In the genomic region with DNA sequence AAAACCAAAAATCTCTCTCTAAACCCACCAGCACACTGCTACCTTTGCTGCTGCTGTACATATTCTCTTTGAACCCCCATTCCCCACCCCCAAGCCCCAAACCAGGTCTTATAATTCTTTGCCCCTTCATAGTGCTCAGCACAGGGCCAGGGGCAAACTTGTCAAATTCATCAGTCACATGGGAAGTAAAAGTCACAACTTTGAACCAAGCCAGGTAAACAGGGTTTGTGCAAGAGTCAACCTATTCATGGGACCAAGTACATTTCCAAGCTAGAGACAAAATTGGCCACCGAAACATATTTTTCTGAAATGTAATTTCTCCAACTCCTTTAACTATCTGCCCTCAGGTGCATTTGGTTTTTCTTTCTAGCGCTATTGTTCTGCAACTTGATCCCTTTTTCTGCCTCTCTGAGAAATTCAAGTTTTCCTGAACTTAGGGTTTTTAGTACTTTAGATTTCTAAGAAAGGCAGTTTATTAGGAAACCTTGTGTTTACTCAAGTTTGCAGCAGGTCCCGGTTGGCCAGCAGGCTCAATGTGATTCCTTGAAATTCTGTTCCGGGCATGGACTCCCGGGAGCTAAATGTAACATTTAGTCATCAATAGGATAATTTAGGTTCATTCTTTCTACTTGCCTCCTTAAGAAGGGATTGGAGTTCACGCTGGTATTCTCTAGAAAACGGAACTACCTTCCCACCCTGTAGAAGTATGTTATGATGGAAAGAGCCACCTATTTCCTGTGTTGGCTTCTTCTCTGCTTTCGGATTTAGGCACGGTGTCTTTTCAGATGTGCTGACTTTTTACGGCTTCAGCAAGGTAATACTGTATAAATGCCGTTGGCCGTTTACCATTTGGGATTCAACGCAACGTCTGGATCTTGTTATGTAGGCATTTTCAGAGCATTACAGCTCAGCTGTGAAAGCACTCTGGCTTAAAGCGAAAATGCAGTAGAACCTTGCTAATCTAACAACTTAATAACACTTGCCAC, we compare ENCODE assay signal across 1 cellular context.
TF ChIP-seq lines count a peak whose summit lies in the region.

No MANE protein-coding gene starts in this region.

TF ChIP-seq in H1, 55 proteins besides CTCF, POLR2A, EP300 and RAD21 (continued from another document):
- TF ChIP-seq, protein P1, sequence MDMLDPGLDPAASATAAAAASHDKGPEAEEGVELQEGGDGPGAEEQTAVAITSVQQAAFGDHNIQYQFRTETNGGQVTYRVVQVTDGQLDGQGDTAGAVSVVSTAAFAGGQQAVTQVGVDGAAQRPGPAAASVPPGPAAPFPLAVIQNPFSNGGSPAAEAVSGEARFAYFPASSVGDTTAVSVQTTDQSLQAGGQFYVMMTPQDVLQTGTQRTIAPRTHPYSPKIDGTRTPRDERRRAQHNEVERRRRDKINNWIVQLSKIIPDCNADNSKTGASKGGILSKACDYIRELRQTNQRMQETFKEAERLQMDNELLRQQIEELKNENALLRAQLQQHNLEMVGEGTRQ (IDR thresholded peaks at IDR 0.05; ENCODE audit: low read length): no peak
- TF ChIP-seq SAP30 (IDR thresholded peaks at IDR 0.05; ENCODE audit: insufficient read depth, insufficient replicate concordance, low read length): no peak
- no peak for TF ChIP-seq MAFK (IDR thresholded peaks at IDR 0.05; ENCODE audit: low read depth, low read length)
- TF ChIP-seq, protein P2, sequence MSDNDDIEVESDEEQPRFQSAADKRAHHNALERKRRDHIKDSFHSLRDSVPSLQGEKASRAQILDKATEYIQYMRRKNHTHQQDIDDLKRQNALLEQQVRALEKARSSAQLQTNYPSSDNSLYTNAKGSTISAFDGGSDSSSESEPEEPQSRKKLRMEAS (IDR thresholded peaks at IDR 0.05): no peak
- TF ChIP-seq TBP (IDR thresholded peaks at IDR 0.05; ENCODE audit: low read depth, low read length): no peak
- no peak for TF ChIP-seq SRF (IDR thresholded peaks at IDR 0.05; ENCODE audit: low read depth, low read length)
- no peak for TF ChIP-seq ZNF274 (IDR thresholded peaks at IDR 0.05; ENCODE audit: borderline replicate concordance, extremely low read depth, low read length)
- TF ChIP-seq FOSL1 (IDR thresholded peaks at IDR 0.05; ENCODE audit: insufficient read depth, low read depth, low read length): no peak
- no peak for TF ChIP-seq CHD1 (IDR thresholded peaks at IDR 0.05; ENCODE audit: low read depth, low read length)
- TF ChIP-seq, protein P3, sequence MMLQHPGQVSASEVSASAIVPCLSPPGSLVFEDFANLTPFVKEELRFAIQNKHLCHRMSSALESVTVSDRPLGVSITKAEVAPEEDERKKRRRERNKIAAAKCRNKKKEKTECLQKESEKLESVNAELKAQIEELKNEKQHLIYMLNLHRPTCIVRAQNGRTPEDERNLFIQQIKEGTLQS (IDR thresholded peaks at IDR 0.05; ENCODE audit: insufficient read depth, low read depth, low read length): no peak
- TF ChIP-seq GTF2F1 (IDR thresholded peaks at IDR 0.05; ENCODE audit: borderline replicate concordance, low read depth, low read length): no peak
- TF ChIP-seq HDAC6 (IDR thresholded peaks at IDR 0.05; ENCODE audit: low read depth, low read length): no peak
